In genomic region chr18:46398625-46399024, GRCh38 we compare ENCODE assay signal across 19 cellular contexts.
"Had no signal": no experiment of that assay in that cellular context is flagged by ENCODE, and none has a peak within 500 bp of the region (broad histone marks: within the 10 kb centered on the region; RNA-seq: fewer than 3 reads in every experiment).

No MANE protein-coding gene starts in this region.

- H3K27me3 ChIP-seq: left lung, tibial nerve had no signal

- H3K36me3 Mint-ChIP-seq: activated CD4-positive, alpha-beta memory T cell treated with anti-CD3 and anti-CD28 coated beads for 36 hours; activated CD8-positive, alpha-beta memory T cell treated with anti-CD3 and anti-CD28 coated beads, Interleukin-2, amount 10 ng/mL, durations not matched to agents 7 days and 5 days; activated naive CD8-positive, alpha-beta T cell treated with anti-CD3 and anti-CD28 coated beads for 36 hours; WTC11 had no signal

- H3K9me3 Mint-ChIP-seq: activated CD4-positive, alpha-beta memory T cell treated with anti-CD3 and anti-CD28 coated beads for 36 hours; activated naive CD8-positive, alpha-beta T cell treated with anti-CD3 and anti-CD28 coated beads for 36 hours; neural crest cell; T-helper 2 cell treated with Interferon-gamma antibody and Interleukin-4, amounts not matched to agents 5 μg/mL and 100 μg/mL, for 36 hours; WTC11 had no signal

- H3K27ac ChIP-seq: left lung, tibial nerve had no signal

- H3K9me3 ChIP-seq: left lung, tibial nerve had no signal

- H3K27me3 Mint-ChIP-seq: activated CD4-positive, alpha-beta memory T cell treated with anti-CD3 and anti-CD28 coated beads for 36 hours; activated naive CD8-positive, alpha-beta T cell treated with anti-CD3 and anti-CD28 coated beads for 36 hours; progenitor cell of endocrine pancreas had no signal

- DNase-seq: activated CD4-positive, alpha-beta memory T cell treated with anti-CD3 and anti-CD28 coated beads for 36 hours; activated CD4-positive, alpha-beta T cell treated with anti-CD3 and anti-CD28 coated beads for 4 hours; activated CD8-positive, alpha-beta memory T cell treated with anti-CD3 and anti-CD28 coated beads, Interleukin-2, amount 10 ng/mL, durations not matched to agents 7 days and 5 days; activated naive CD4-positive, alpha-beta T cell; activated naive CD8-positive, alpha-beta T cell treated with anti-CD3 and anti-CD28 coated beads for 36 hours; amniotic stem cell; foreskin melanocyte; hypothalamus; left lung; midbrain; stimulated activated CD4-positive, alpha-beta T cell treated with anti-CD3 and anti-CD28 coated beads, Interleukin-12 subunit alpha, Interleukin-12 subunit beta, amount 100 ng/mL, for 4 hours; stimulated activated CD4-positive, alpha-beta T cell treated with anti-CD3 and anti-CD28 coated beads, Interleukin-1b, Interleukin-23, amount 100 ng/mL, for 48 hours; stimulated activated naive CD8-positive, alpha-beta T cell treated with anti-CD3 and anti-CD28 coated beads, Interleukin-15, Interleukin-2, amounts not matched to agents 100 U/mL and 50 U/mL, for 24 hours; substantia nigra had no signal

- H3K27ac Mint-ChIP-seq: activated CD4-positive, alpha-beta memory T cell treated with anti-CD3 and anti-CD28 coated beads for 36 hours; activated CD8-positive, alpha-beta memory T cell treated with anti-CD3 and anti-CD28 coated beads, Interleukin-2, amount 10 ng/mL, durations not matched to agents 7 days and 5 days; activated naive CD8-positive, alpha-beta T cell treated with anti-CD3 and anti-CD28 coated beads for 36 hours; progenitor cell of endocrine pancreas; T-helper 2 cell treated with Interferon-gamma antibody and Interleukin-4, amounts not matched to agents 5 μg/mL and 100 μg/mL, for 36 hours had no signal

- H3K4me1 ChIP-seq: left lung, tibial nerve had no signal

- H3K4me3 Mint-ChIP-seq: activated CD4-positive, alpha-beta memory T cell treated with anti-CD3 and anti-CD28 coated beads for 36 hours; activated CD8-positive, alpha-beta memory T cell treated with anti-CD3 and anti-CD28 coated beads, Interleukin-2, amount 10 ng/mL, durations not matched to agents 7 days and 5 days; activated naive CD8-positive, alpha-beta T cell treated with anti-CD3 and anti-CD28 coated beads for 36 hours; neural crest cell; T-helper 2 cell treated with Interferon-gamma antibody and Interleukin-4, amounts not matched to agents 5 μg/mL and 100 μg/mL, for 36 hours; WTC11 had no signal

- ATAC-seq: activated CD8-positive, alpha-beta memory T cell treated with anti-CD3 and anti-CD28 coated beads, Interleukin-2, amount 10 ng/mL, durations not matched to agents 7 days and 5 days; left lung; stimulated activated naive CD8-positive, alpha-beta T cell treated with anti-CD3 and anti-CD28 coated beads, Interleukin-15, Interleukin-2, amounts not matched to agents 100 U/mL and 50 U/mL, for 24 hours; WTC11 had no signal

- H3K4me3 ChIP-seq: left lung, tibial nerve had no signal

- H3K36me3 ChIP-seq: left lung, tibial nerve had no signal

- H3K4me1 Mint-ChIP-seq: activated naive CD8-positive, alpha-beta T cell treated with anti-CD3 and anti-CD28 coated beads for 36 hours; WTC11 had no signal
